8 cellular contexts compared by ENCODE assay signal in genomic region chr17:18256776-18257175, GRCh38. TPM values are rescaled to one million over a fixed set of nuclear protein-coding genes. Genes with fewer than 3 reads are reported as not detected.
DNase-seq lines count a peak whose midpoint lies in the region; ATAC-seq and TF ChIP-seq lines count a peak whose summit lies in the region.
"Had no signal": no experiment of that assay in that cellular context is flagged by ENCODE, and none has a peak within 500 bp of the region (broad histone marks: within the 10 kb centered on the region; RNA-seq: fewer than 3 reads in every experiment).

No MANE protein-coding gene starts in this region.

- no peak overlapping the region for H3K18ac ChIP-seq in mesendoderm (ENCODE audit: low read length)

- CTCF ChIA-PET in WTC11 (lab: Charles Lee), result interaction anchor here (2.5 kb wide), 1 partner anchor 10 kb away, joined by 15 read pairs; no protein-coding TSS in a partner anchor

- H3K9me3 Mint-ChIP-seq in CD4-positive, CD25-positive, alpha-beta regulatory T cell, result no peaks in the 10 kb centered on the region
- no peaks in the 10 kb centered on the region for H3K9me3 Mint-ChIP-seq in WTC11

- H3K4me2 ChIP-seq in mesendoderm (ENCODE audit: low read length), result no peak overlapping the region

- no peak for DNase-seq in CD4-positive, CD25-positive, alpha-beta regulatory T cell
- no peak for DNase-seq in WTC11 (ENCODE audit: low spot score)
- no peak for DNase-seq in mesendoderm
- DNase-seq in inferior parietal cortex (ENCODE audit: extremely low spot score), result no peak
- no peak for DNase-seq in NCI-H69 (lab: John Stamatoyannopoulos, UW)
- DNase-seq in NCI-H2107 (lab: John Stamatoyannopoulos, UW), result no peak
- DNase-seq: cerebellar nuclear complex had no signal

- peaks cover 0 to 45% (median 23%) of the 10 kb centered on the region in 4 donors for H3K4me1 Mint-ChIP-seq in CD4-positive, CD25-positive, alpha-beta regulatory T cell
- H3K4me1 Mint-ChIP-seq in WTC11, result peaks cover 29% of the 10 kb centered on the region

- no peak overlapping the region for H4K5ac ChIP-seq in mesendoderm (ENCODE audit: low read length)

- peak overlapping the region; percentile 94 for H3K9ac ChIP-seq in mesendoderm (ENCODE audit: low read length)

- no peak overlapping the region for H2BK15ac ChIP-seq in mesendoderm (replicated peaks; ENCODE audit: low read depth)

- no peak overlapping the region for H2BK5ac ChIP-seq in mesendoderm (ENCODE audit: low read length)

- peak overlapping the region; percentile 64 for H3K27ac ChIP-seq in CD4-positive, CD25-positive, alpha-beta regulatory T cell (ENCODE audit: insufficient read depth, low read length, poor library complexity, severe bottlenecking)
- no peak overlapping the region for H3K27ac ChIP-seq in mesendoderm (ENCODE audit: low read depth, low read length)

- no peaks in the 10 kb centered on the region for H3K27me3 ChIP-seq in CD4-positive, CD25-positive, alpha-beta regulatory T cell (ENCODE audit: control insufficient read depth, insufficient read depth, low read length)
- no peaks in the 10 kb centered on the region for H3K27me3 ChIP-seq in mesendoderm (ENCODE audit: insufficient read depth, low read length, poor library complexity)

- no peak overlapping the region for H3K23ac ChIP-seq in mesendoderm (ENCODE audit: low read length)

- no peak for ATAC-seq in CD4-positive, CD25-positive, alpha-beta regulatory T cell (ENCODE audit: low read depth in 2 of 2)
- no peak for ATAC-seq in WTC11
- ATAC-seq: sciatic nerve had no signal

- no CpG with 5 or more reads among the region's 7 CpGs for WGBS in mesendoderm (ENCODE audit: extremely low coverage, insufficient coverage, low lambda C conversion rate)

- H3K4ac ChIP-seq in mesendoderm (ENCODE audit: low read depth, low read length), result no peak overlapping the region

- peaks cover 45% of the 10 kb centered on the region for H3K4me1 ChIP-seq in CD4-positive, CD25-positive, alpha-beta regulatory T cell (ENCODE audit: control insufficient read depth, insufficient read depth, low read length, poor library complexity, severe bottlenecking)
- H3K4me1 ChIP-seq in mesendoderm (ENCODE audit: control insufficient read depth, low read depth, low read length), result peaks cover 3% of the 10 kb centered on the region

- H3K4me3 Mint-ChIP-seq in CD4-positive, CD25-positive, alpha-beta regulatory T cell, result peak overlapping the region; percentile 95 to 98 (median 96)
- H3K4me3 Mint-ChIP-seq in WTC11, result peak overlapping the region; percentile 95

- no peaks in the 10 kb centered on the region for H3K9me3 ChIP-seq in CD4-positive, CD25-positive, alpha-beta regulatory T cell (ENCODE audit: control insufficient read depth in 2 of 2, low read length in 2 of 2)

- POLR2A ChIA-PET in WTC11 (lab: Charles Lee), result interaction anchor here (0.9 to 1.7 kb wide), 2 partner anchors 9 to 14 kb away, joined by 6 read pairs; no protein-coding TSS in a partner anchor

- no peak overlapping the region for H2BK120ac ChIP-seq in mesendoderm (ENCODE audit: low read depth, low read length)

- no peaks in the 10 kb centered on the region for H3K27me3 Mint-ChIP-seq in CD4-positive, CD25-positive, alpha-beta regulatory T cell
- H3K27me3 Mint-ChIP-seq in WTC11 (ENCODE audit: low read depth), result no peaks in the 10 kb centered on the region

- TF ChIP-seq CTCF in WTC11 (IDR thresholded peaks at IDR 0.05), result no peak

- peak overlapping the region; percentile 95 for H3K56ac ChIP-seq in mesendoderm (ENCODE audit: low read length)

- peaks cover 17% of the 10 kb centered on the region for H3K79me1 ChIP-seq in mesendoderm (ENCODE audit: low read length)

- H3K36me3 Mint-ChIP-seq in CD4-positive, CD25-positive, alpha-beta regulatory T cell, result no peaks in the 10 kb centered on the region
- H3K36me3 Mint-ChIP-seq in WTC11, result peaks cover 36% of the 10 kb centered on the region

- peaks cover 21% of the 10 kb centered on the region for H3K79me2 ChIP-seq in mesendoderm (ENCODE audit: control insufficient read depth, insufficient read depth, low read length)

- H3K4me3 ChIP-seq in CD4-positive, CD25-positive, alpha-beta regulatory T cell (ENCODE audit: low read depth, low read length), result peak overlapping the region; percentile 84
- no peak overlapping the region for H3K4me3 ChIP-seq in mesendoderm (ENCODE audit: low read length)

- peak overlapping the region; percentile 55 to 71 (median 60) for H3K27ac Mint-ChIP-seq in CD4-positive, CD25-positive, alpha-beta regulatory T cell
- H3K27ac Mint-ChIP-seq in WTC11, result peak overlapping the region; percentile 98

- no peak overlapping the region for H2AK5ac ChIP-seq in mesendoderm (ENCODE audit: low read length)

- no peak overlapping the region for H4K8ac ChIP-seq in mesendoderm (ENCODE audit: low read depth, low read length)

- peaks cover 42% of the 10 kb centered on the region for H3K36me3 ChIP-seq in CD4-positive, CD25-positive, alpha-beta regulatory T cell (ENCODE audit: control insufficient read depth, insufficient read depth, low read length)
- H3K36me3 ChIP-seq in mesendoderm (ENCODE audit: control insufficient read depth, insufficient read depth, low read length), result peaks cover 11% of the 10 kb centered on the region

TF ChIP-seq in WTC11, 78 proteins besides CTCF, POLR2A, EP300 and RAD21:
- TF ChIP-seq JAZF1 (CRISPR knock-in tag; IDR thresholded peaks at IDR 0.05) (no peak), KAT7 (CRISPR knock-in tag; IDR thresholded peaks at IDR 0.05; ENCODE audit: borderline replicate concordance) (no peak)
- TF ChIP-seq, protein P1, sequence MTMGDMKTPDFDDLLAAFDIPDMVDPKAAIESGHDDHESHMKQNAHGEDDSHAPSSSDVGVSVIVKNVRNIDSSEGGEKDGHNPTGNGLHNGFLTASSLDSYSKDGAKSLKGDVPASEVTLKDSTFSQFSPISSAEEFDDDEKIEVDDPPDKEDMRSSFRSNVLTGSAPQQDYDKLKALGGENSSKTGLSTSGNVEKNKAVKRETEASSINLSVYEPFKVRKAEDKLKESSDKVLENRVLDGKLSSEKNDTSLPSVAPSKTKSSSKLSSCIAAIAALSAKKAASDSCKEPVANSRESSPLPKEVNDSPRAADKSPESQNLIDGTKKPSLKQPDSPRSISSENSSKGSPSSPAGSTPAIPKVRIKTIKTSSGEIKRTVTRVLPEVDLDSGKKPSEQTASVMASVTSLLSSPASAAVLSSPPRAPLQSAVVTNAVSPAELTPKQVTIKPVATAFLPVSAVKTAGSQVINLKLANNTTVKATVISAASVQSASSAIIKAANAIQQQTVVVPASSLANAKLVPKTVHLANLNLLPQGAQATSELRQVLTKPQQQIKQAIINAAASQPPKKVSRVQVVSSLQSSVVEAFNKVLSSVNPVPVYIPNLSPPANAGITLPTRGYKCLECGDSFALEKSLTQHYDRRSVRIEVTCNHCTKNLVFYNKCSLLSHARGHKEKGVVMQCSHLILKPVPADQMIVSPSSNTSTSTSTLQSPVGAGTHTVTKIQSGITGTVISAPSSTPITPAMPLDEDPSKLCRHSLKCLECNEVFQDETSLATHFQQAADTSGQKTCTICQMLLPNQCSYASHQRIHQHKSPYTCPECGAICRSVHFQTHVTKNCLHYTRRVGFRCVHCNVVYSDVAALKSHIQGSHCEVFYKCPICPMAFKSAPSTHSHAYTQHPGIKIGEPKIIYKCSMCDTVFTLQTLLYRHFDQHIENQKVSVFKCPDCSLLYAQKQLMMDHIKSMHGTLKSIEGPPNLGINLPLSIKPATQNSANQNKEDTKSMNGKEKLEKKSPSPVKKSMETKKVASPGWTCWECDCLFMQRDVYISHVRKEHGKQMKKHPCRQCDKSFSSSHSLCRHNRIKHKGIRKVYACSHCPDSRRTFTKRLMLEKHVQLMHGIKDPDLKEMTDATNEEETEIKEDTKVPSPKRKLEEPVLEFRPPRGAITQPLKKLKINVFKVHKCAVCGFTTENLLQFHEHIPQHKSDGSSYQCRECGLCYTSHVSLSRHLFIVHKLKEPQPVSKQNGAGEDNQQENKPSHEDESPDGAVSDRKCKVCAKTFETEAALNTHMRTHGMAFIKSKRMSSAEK (CRISPR knock-in tag; IDR thresholded peaks at IDR 0.05; ENCODE audit: borderline replicate concordance), result no peak

RNA-seq across cellular contexts. Expression of gene FLII, which starts 1.8 kb away (rescaled TPM):
- total RNA-seq in CD4-positive, CD25-positive, alpha-beta regulatory T cell, result 344 TPM
- 100 to 1,000 TPM; 123 to 154 (median 127) TPM for polyA plus RNA-seq in CD4-positive, CD25-positive, alpha-beta regulatory T cell
- 298 to 313 TPM (median 309 TPM) in 3 replicates for total RNA-seq in WTC11 (2021)
- polyA plus RNA-seq in mesendoderm (2013, experiment 1 of 2), result 198 TPM
- polyA plus RNA-seq in mesendoderm (2013, experiment 2 of 2), result 204 TPM

RNA-seq across cellular contexts. Expression of gene MIEF2, which starts 3.7 kb away (rescaled TPM):
- total RNA-seq in CD4-positive, CD25-positive, alpha-beta regulatory T cell, result 12.1 TPM
- 10 to 100 TPM; 11.7 to 19.9 (median 15.2) TPM for polyA plus RNA-seq in CD4-positive, CD25-positive, alpha-beta regulatory T cell
- total RNA-seq in WTC11 (2021), result 15.7 to 18.8 TPM (median 17.9 TPM) in 3 replicates
- 2.6 TPM for polyA plus RNA-seq in mesendoderm (2013, experiment 1 of 2)
- polyA plus RNA-seq in mesendoderm (2013, experiment 2 of 2), result 2.5 TPM

RNA-seq across cellular contexts. Expression of gene LLGL1, which starts 31.3 kb away (rescaled TPM):
- 16.6 TPM for total RNA-seq in CD4-positive, CD25-positive, alpha-beta regulatory T cell
- 1 to 10 TPM; 1.0 to 2.2 (median 1.6) TPM for polyA plus RNA-seq in CD4-positive, CD25-positive, alpha-beta regulatory T cell
- 76.0 to 87.8 TPM (median 78.6 TPM) in 3 replicates for total RNA-seq in WTC11 (2021)
- 30.6 TPM for polyA plus RNA-seq in mesendoderm (2013, experiment 1 of 2)
- polyA plus RNA-seq in mesendoderm (2013, experiment 2 of 2), result 31.0 TPM

RNA-seq across cellular contexts. Expression of gene TOP3A, which starts 58.0 kb away (rescaled TPM):
- 50.4 TPM for total RNA-seq in CD4-positive, CD25-positive, alpha-beta regulatory T cell
- polyA plus RNA-seq in CD4-positive, CD25-positive, alpha-beta regulatory T cell, result 10 to 100 TPM; 17.0 to 19.7 (median 18.4) TPM
- 54.9 to 56.1 TPM (median 56.0 TPM) in 3 replicates for total RNA-seq in WTC11 (2021)
- polyA plus RNA-seq in mesendoderm (2013, experiment 1 of 2), result 24.2 TPM
- polyA plus RNA-seq in mesendoderm (2013, experiment 2 of 2), result 25.3 TPM

RNA-seq across cellular contexts. Expression of gene SMCR8, which starts 58.3 kb away (rescaled TPM):
- total RNA-seq in CD4-positive, CD25-positive, alpha-beta regulatory T cell, result 48.3 TPM
- polyA plus RNA-seq in CD4-positive, CD25-positive, alpha-beta regulatory T cell, result 1 to 10 TPM; 3.5 to 6.3 (median 5.2) TPM
- total RNA-seq in WTC11 (2021), result 17.8 to 19.1 TPM (median 18.0 TPM) in 3 replicates
- 9.8 TPM for polyA plus RNA-seq in mesendoderm (2013, experiment 1 of 2)
- 9.7 TPM for polyA plus RNA-seq in mesendoderm (2013, experiment 2 of 2)
